ENCODE assay signal across 12 cellular contexts in the genomic region with DNA sequence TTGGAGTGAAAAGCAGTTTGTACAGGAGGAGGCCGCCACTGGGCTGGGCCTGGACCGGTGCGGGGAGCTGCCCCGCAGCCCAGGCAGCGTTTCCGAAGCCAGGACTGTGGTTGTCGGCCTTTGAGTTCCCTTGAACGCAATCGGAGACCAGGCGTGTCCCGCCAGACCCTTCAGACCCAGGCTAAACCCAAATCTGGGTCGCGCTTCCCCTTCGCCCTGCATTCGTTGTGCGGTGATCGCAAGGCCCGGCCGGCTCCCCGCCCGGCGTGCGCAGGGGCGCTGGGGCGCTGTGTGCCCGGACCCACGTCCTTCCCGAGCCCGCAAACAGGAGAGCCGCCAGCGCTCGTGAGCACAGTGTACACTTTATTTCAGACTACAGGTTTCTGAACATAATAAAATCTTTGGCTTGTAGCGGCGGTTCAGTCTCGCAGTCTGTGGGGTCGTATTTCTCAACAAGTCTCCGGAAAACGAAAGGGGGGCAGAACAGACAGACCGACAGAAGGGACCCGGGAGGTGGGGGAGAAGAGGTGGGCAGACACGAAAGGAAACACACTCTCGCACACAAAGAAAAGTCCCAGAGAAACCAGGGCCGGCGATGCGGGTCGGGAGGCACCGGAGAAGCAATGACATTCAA. TPM values are rescaled to one million over a fixed set of nuclear protein-coding genes. Genes with fewer than 3 reads are reported as not detected.
DNase-seq lines count a peak whose midpoint lies in the region; ATAC-seq and TF ChIP-seq lines count a peak whose summit lies in the region.
"Had no signal": no experiment of that assay in that cellular context is flagged by ENCODE, and none has a peak within 500 bp of the region (broad histone marks: within the 10 kb centered on the region; RNA-seq: fewer than 3 reads in every experiment).

No MANE protein-coding gene starts in this region.

- peak; percentile 18 for ATAC-seq in Right ventricle myocardium inferior
- ATAC-seq in Right ventricle myocardium superior (ENCODE audit: poor library complexity): no peak
- peak; percentile 32 to 53 for ATAC-seq in naive thymus-derived CD8-positive, alpha-beta T cell
- ATAC-seq in upper lobe of left lung (ENCODE audit: low FRiP score in 2 of 2): no peak
- no peak for ATAC-seq in GM18505 (IDR thresholded peaks at IDR 0.05; ENCODE audit: unreplicated experiment)
- ATAC-seq in GM21529 (IDR thresholded peaks at IDR 0.05; ENCODE audit: unreplicated experiment): no peak

- H3K27ac ChIP-seq in upper lobe of left lung: no peak overlapping the region

- H3K36me3 Mint-ChIP-seq in chondrocyte (ENCODE audit: low read depth): no peaks in the 10 kb centered on the region
- no peaks in the 10 kb centered on the region for H3K36me3 Mint-ChIP-seq in naive thymus-derived CD8-positive, alpha-beta T cell

- DNase-seq in Right ventricle myocardium inferior (ENCODE audit: missing footprints) (no peak), Right ventricle myocardium superior (no peak), chondrocyte (ENCODE audit: low spot score) (no peak), upper lobe of left lung (peak in 1 of 2 donors; percentile 80), DMS53 treated with DMSO at 0.1 percent for 48 hours (lab: John Stamatoyannopoulos, UW; ENCODE audit: unreplicated experiment) (no peak)
- DNase-seq in naive thymus-derived CD8-positive, alpha-beta T cell: no peak
- DNase-seq: Calu3, midbrain, NCI-H2107 had no signal

- H3K9me3 Mint-ChIP-seq in chondrocyte (ENCODE audit: low read depth): no peaks in the 10 kb centered on the region
- peaks cover 0 to 2% (median 0%) of the 10 kb centered on the region in 9 donors for H3K9me3 Mint-ChIP-seq in naive thymus-derived CD8-positive, alpha-beta T cell

- H3K9me3 ChIP-seq in upper lobe of left lung: no peaks in the 10 kb centered on the region

- TF ChIP-seq CTCF in chondrocyte (IDR thresholded peaks at IDR 0.05): no peak
- no peak for TF ChIP-seq CTCF in upper lobe of left lung (IDR thresholded peaks at IDR 0.05)

- no peak for TF ChIP-seq POLR2A in upper lobe of left lung (IDR thresholded peaks at IDR 0.05)
- TF ChIP-seq POLR2A in GM18505 (IDR thresholded peaks at IDR 0.05; ENCODE audit: borderline replicate concordance, extremely low read depth, insufficient read depth, insufficient read length): no peak

- POLR2A ChIA-PET in naive thymus-derived CD8-positive, alpha-beta T cell (lab: Charles Lee): no interaction called here

- peaks cover 10% of the 10 kb centered on the region for H3K4me1 Mint-ChIP-seq in chondrocyte (ENCODE audit: low read depth)
- H3K4me1 Mint-ChIP-seq in naive thymus-derived CD8-positive, alpha-beta T cell: peaks cover 11 to 43% (median 30%) of the 10 kb centered on the region in 4 donors

- no peak overlapping the region for H3K27ac Mint-ChIP-seq in chondrocyte (ENCODE audit: unreplicated experiment)
- H3K27ac Mint-ChIP-seq in naive thymus-derived CD8-positive, alpha-beta T cell: peak overlapping the region in 1 of 10 donors; percentile 44

- peak overlapping the region; percentile 36 for H3K4me3 Mint-ChIP-seq in chondrocyte (ENCODE audit: unreplicated experiment)
- H3K4me3 Mint-ChIP-seq in naive thymus-derived CD8-positive, alpha-beta T cell: peak overlapping the region; percentile 79 to 94 (median 90)

- H3K27me3 Mint-ChIP-seq in chondrocyte (ENCODE audit: low read depth): peaks cover 84% of the 10 kb centered on the region
- H3K27me3 Mint-ChIP-seq in naive thymus-derived CD8-positive, alpha-beta T cell: peaks cover 47 to 93% (median 66%) of the 10 kb centered on the region in 5 donors

- H3K36me3 ChIP-seq in upper lobe of left lung: no peaks in the 10 kb centered on the region

- peak overlapping the region in 3 of 4 donors; percentile 9 to 46 (median 23) for H3K4me3 ChIP-seq in upper lobe of left lung

- peaks cover 23 to 30% (median 27%) of the 10 kb centered on the region in 4 donors for H3K4me1 ChIP-seq in upper lobe of left lung

- 8 to 10% methylated on average over 42 to 44 of the region's 47 CpGs for WGBS in upper lobe of left lung, 2 donors

- intact Hi-C loops in Right ventricle myocardium inferior (cut with DNase I) (no loop called here), Right ventricle myocardium superior (cut with DNase I) (no loop called here)

- no peak for TF ChIP-seq EP300 in upper lobe of left lung (IDR thresholded peaks at IDR 0.05)

- peaks cover 0 to 77% (median 50%) of the 10 kb centered on the region in 4 donors for H3K27me3 ChIP-seq in upper lobe of left lung

RNA-seq across cellular contexts. Expression of a gene that starts 5.5 kb away (rescaled TPM):
- total RNA-seq in Right ventricle myocardium inferior: not detected
- not detected for total RNA-seq in Right ventricle myocardium superior
- not detected in 3 replicates for total RNA-seq in chondrocyte
- not detected for total RNA-seq in naive thymus-derived CD8-positive, alpha-beta T cell
- polyA plus RNA-seq in naive thymus-derived CD8-positive, alpha-beta T cell: not detected
- under 1 TPM in 1 of 6 donors, not detected in 5; 0.13 TPM for total RNA-seq in upper lobe of left lung
- total RNA-seq: epithelial cell of proximal tubule had no signal

Comparison
In these comparisons a context has a peak if more than half of its experiments do, and no peak if none do; other contexts are left out.
1. ATAC-seq: peak in Right ventricle myocardium inferior (single experiment) and naive thymus-derived CD8-positive, alpha-beta T cell (2 of 2); none in Right ventricle myocardium superior (single experiment), upper lobe of left lung (0 of 2), GM18505 (single experiment) and GM21529 (single experiment).